ENCODE assay signal across 26 cellular contexts in genomic region chr2:59900728-59901452, GRCh38.
DNase-seq lines count a peak whose midpoint lies in the region; FAIRE-seq and TF ChIP-seq lines count a peak whose summit lies in the region.
"Had no signal": no experiment of that assay in that cellular context is flagged by ENCODE, and none has a peak within 500 bp of the region (broad histone marks: within the 10 kb centered on the region; RNA-seq: fewer than 3 reads in every experiment).

No MANE protein-coding gene starts in this region.

- H3K9me3 ChIP-seq in cardiac muscle cell (ENCODE audit: low read depth), result no peaks in the 10 kb centered on the region
- H3K9me3 ChIP-seq in right atrium auricular region, result no peaks in the 10 kb centered on the region
- no peaks in the 10 kb centered on the region for H3K9me3 ChIP-seq in ascending aorta
- H3K9me3 ChIP-seq: BLaER1 treated with 17β-estradiol and CSF1 and Interleukin-3, amounts not matched to agents 10 nM and 100 nM; esophagus squamous epithelium; MG63; neutrophil; suprapubic skin had no signal

- intact Hi-C loops in ascending aorta (cut with DNase I), result no loop called here

- H3K4me1 ChIP-seq in cardiac muscle cell (ENCODE audit: low read depth), result peaks cover 17% of the 10 kb centered on the region
- no peaks in the 10 kb centered on the region for H3K4me1 ChIP-seq in right atrium auricular region
- H3K4me1 ChIP-seq in ascending aorta, result no peaks in the 10 kb centered on the region
- H3K4me1 ChIP-seq: BLaER1 treated with 17β-estradiol and CSF1 and Interleukin-3, amounts not matched to agents 10 nM and 100 nM; suprapubic skin had no signal

- no peaks in the 10 kb centered on the region for H3K36me3 ChIP-seq in cardiac muscle cell
- no peaks in the 10 kb centered on the region for H3K36me3 ChIP-seq in right atrium auricular region
- no peaks in the 10 kb centered on the region for H3K36me3 ChIP-seq in ascending aorta
- H3K36me3 ChIP-seq: BLaER1 treated with 17β-estradiol and CSF1 and Interleukin-3, amounts not matched to agents 10 nM and 100 nM; esophagus squamous epithelium; MG63; neutrophil; suprapubic skin had no signal

- TF ChIP-seq CTCF in cardiac muscle cell (IDR thresholded peaks at IDR 0.05; ENCODE audit: low read depth, low read length), result no peak
- TF ChIP-seq CTCF in right atrium auricular region (IDR thresholded peaks at IDR 0.05), result no peak
- no peak for TF ChIP-seq CTCF in GM13977 (IDR thresholded peaks at IDR 0.05; ENCODE audit: extremely low read depth, insufficient read depth, missing control alignments)
- TF ChIP-seq CTCF in ascending aorta (IDR thresholded peaks at IDR 0.05), result no peak

- FAIRE-seq in urothelium cell line (lab: Jason Lieb, UNC), result peak; percentile 35
- FAIRE-seq: RCC 7860 had no signal

- no peaks in the 10 kb centered on the region for H3K27me3 ChIP-seq in cardiac muscle cell
- H3K27me3 ChIP-seq in right atrium auricular region, result no peaks in the 10 kb centered on the region
- no peaks in the 10 kb centered on the region for H3K27me3 ChIP-seq in ascending aorta
- H3K27me3 ChIP-seq: BLaER1 treated with 17β-estradiol and CSF1 and Interleukin-3, amounts not matched to agents 10 nM and 100 nM; esophagus squamous epithelium; neutrophil; suprapubic skin had no signal

- H3K4me3 ChIP-seq in cardiac muscle cell (no peak overlapping the region), right atrium auricular region (no peak overlapping the region), ascending aorta (no peak overlapping the region)
- H3K4me3 ChIP-seq: BLaER1 treated with 17β-estradiol and CSF1 and Interleukin-3, amounts not matched to agents 10 nM and 100 nM; esophagus squamous epithelium; MG63; suprapubic skin had no signal

- in situ Hi-C loops in GM13977 (cut with MboI; ENCODE audit: low pct_unique_long_range_greater_than_20kb, low sequenced_read_pairs, unreplicated experiment), result no loop called here

- H3K27ac ChIP-seq in cardiac muscle cell (peak overlapping the region; percentile 56), right atrium auricular region (no peak overlapping the region), ascending aorta (no peak overlapping the region)
- H3K27ac ChIP-seq: BLaER1 treated with 17β-estradiol and CSF1 and Interleukin-3, amounts not matched to agents 10 nM and 100 nM; esophagus squamous epithelium; neutrophil; suprapubic skin had no signal

- peak in 1 of 2 donors; percentile 23 for DNase-seq in cardiac muscle cell (ENCODE audit: low read depth in 1 of 2, low spot score in 1 of 2)
- no peak for DNase-seq in right atrium auricular region (ENCODE audit: low spot score)
- DNase-seq in NCI-H2196 (lab: John Stamatoyannopoulos, UW; ENCODE audit: unreplicated experiment), result peak; percentile 53
- peak; percentile 57 to 69 for DNase-seq in SHP77 (lab: John Stamatoyannopoulos, UW)
- no peak for DNase-seq in urothelium cell line (ENCODE audit: low spot score)
- DNase-seq in activated effector memory CD4-positive, alpha-beta T cell treated with Interleukin-2 at 50 U/mL for 16 hours, result no peak
- DNase-seq in GM13977 (ENCODE audit: low spot score), result no peak
- no peak for DNase-seq in ascending aorta (ENCODE audit: low spot score in 2 of 2)
- DNase-seq: activated CD4-positive, alpha-beta memory T cell treated with anti-CD3 and anti-CD28 coated beads for 36 hours; activated CD4-positive, CD25-positive, alpha-beta regulatory T cell treated with anti-CD3 and anti-CD28 coated beads, Interleukin-2, amount 50 U/mL, for 72 hours; activated CD8-positive, alpha-beta memory T cell treated with anti-CD3 and anti-CD28 coated beads, Interleukin-2, amount 50 U/mL, for 4 hours; activated naive CD4-positive, alpha-beta T cell treated with anti-CD3 and anti-CD28 coated beads, Interleukin-2, amount 10 ng/mL, durations not matched to agents 7 days and 5 days; amygdala; COR-L47; esophagus squamous epithelium; foreskin melanocyte; hypothalamus; KBM-7; MG63; NCI-H1930; NCI-H526; stimulated activated naive B cell treated with anti-CD40 and anti-IgM and Interleukin-4, amounts not matched to agents 10 μg/mL and 1 μg/mL and 100 μg/mL, for 72 hours had no signal

Comparison
In these comparisons a context has a peak if more than half of its experiments do, and no peak if none do; other contexts are left out.
1. DNase-seq: peak in NCI-H2196 (single experiment) and SHP77 (2 of 2); none in right atrium auricular region (single experiment), urothelium cell line (single experiment), activated effector memory CD4-positive, alpha-beta T cell treated with Interleukin-2 at 50 U/mL for 16 hours (single experiment), GM13977 (single experiment) and ascending aorta (0 of 2).